Comparison of ENCODE assay signal across 20 cellular contexts in genomic region chr22:38335077-38335476, GRCh38. TPM values are rescaled to one million over a fixed set of nuclear protein-coding genes. Genes with fewer than 3 reads are reported as not detected.
DNase-seq lines count a peak whose midpoint lies in the region; ATAC-seq, FAIRE-seq and TF ChIP-seq lines count a peak whose summit lies in the region.
"Had no signal": no experiment of that assay in that cellular context is flagged by ENCODE, and none has a peak within 500 bp of the region (broad histone marks: within the 10 kb centered on the region; RNA-seq: fewer than 3 reads in every experiment).

No MANE protein-coding gene starts in this region.

- H3K4me3 Mint-ChIP-seq in GM23338 = peak overlapping the region; percentile 66

- H3K4me2 ChIP-seq in A549 (no peak overlapping the region), GM23338 (peak overlapping the region; percentile 74)

- H3K36me3 ChIP-seq in GM23338 (ENCODE audit: insufficient read depth) (no peaks in the 10 kb centered on the region), adipocyte (ENCODE audit: control insufficient read depth, insufficient read depth, low read length, severe bottlenecking) (no peaks in the 10 kb centered on the region), iPS-15b (ENCODE audit: control insufficient read depth, insufficient read depth, low read length) (no peaks in the 10 kb centered on the region), brain microvascular endothelial cell (replicated peaks) (no peaks in the 10 kb centered on the region)
- H3K36me3 ChIP-seq: esophagus squamous epithelium, sigmoid colon, thoracic aorta had no signal

- FAIRE-seq in A549 (lab: Jason Lieb, UNC) = no peak
- FAIRE-seq in frontal cortex (lab: Jason Lieb, UNC) = no peak
- FAIRE-seq: GM19239 had no signal

- no peaks in the 10 kb centered on the region for H3K9me3 Mint-ChIP-seq in GM23338
- H3K9me3 Mint-ChIP-seq: IgD-negative memory B cell had no signal

- H3K9me3 ChIP-seq in A549 (no peaks in the 10 kb centered on the region), adipocyte (ENCODE audit: control insufficient read depth, low read length) (no peaks in the 10 kb centered on the region), iPS-15b (ENCODE audit: control insufficient read depth, insufficient read depth, low read length) (no peaks in the 10 kb centered on the region)
- H3K9me3 ChIP-seq: esophagus squamous epithelium, sigmoid colon, thoracic aorta had no signal

- peaks cover 21% of the 10 kb centered on the region for H3K4me1 Mint-ChIP-seq in GM23338

- H3K27ac Mint-ChIP-seq in GM23338 = no peak overlapping the region

- WGBS in A549 (ENCODE audit: missing lambda C conversion rate) = 65% methylated on average over 3 of the region's 3 CpGs

- in situ Hi-C loops in brain microvascular endothelial cell (cut with HindIII; ENCODE audit: low pct_ligation_motif_present, low sequenced_read_pairs) = loop anchor here (25.0 kb wide), 1 partner anchor 248 kb away; the partner anchor contains the start of gene SLC16A8

- H3K4me3 ChIP-seq in A549 (no peak overlapping the region), GM23338 (peak overlapping the region; percentile 76), adipocyte (ENCODE audit: low read length) (no peak overlapping the region), iPS-15b (ENCODE audit: low read depth, low read length) (peak overlapping the region; percentile 14), brain microvascular endothelial cell (ENCODE audit: low read depth, low read length) (no peak overlapping the region)
- H3K4me3 ChIP-seq: lung had no signal

- TF ChIP-seq CTCF in A549 (IDR thresholded peaks at IDR 0.05) (no peak), GM23338 (conservative IDR thresholded peaks at IDR 0.05; ENCODE audit: low read depth in 2 of 2) (no peak), brain microvascular endothelial cell (IDR thresholded peaks at IDR 0.05; ENCODE audit: low read depth, low read length, missing control alignments) (no peak)

- no peaks in the 10 kb centered on the region; the same call in 2 of the 3 replicates for H3K36me3 Mint-ChIP-seq in GM23338 (ENCODE audit: low read depth)

- peaks cover 22% of the 10 kb centered on the region for H3K27me3 Mint-ChIP-seq in GM23338 (ENCODE audit: insufficient read depth, low read depth, poor library complexity)

- POLR2A ChIA-PET in A549 (lab: Yijun Ruan, JAX) = no interaction called here

- TF ChIP-seq POLR2A in A549 (IDR thresholded peaks at IDR 0.05; ENCODE audit: low read length) = no peak

- H3K9me2 ChIP-seq in GM23338 (ENCODE audit: insufficient read depth) = no peaks in the 10 kb centered on the region

- peaks cover 9% of the 10 kb centered on the region; the same call in 1 of the 2 replicates for H3F3A ChIP-seq in GM23338 (replicated peaks; ENCODE audit: low read depth)

- no peak overlapping the region for H3K27ac ChIP-seq in A549
- H3K27ac ChIP-seq in GM23338 (ENCODE audit: low read depth) = no peak overlapping the region; the same call in 1 of the 2 replicates
- no peak overlapping the region for H3K27ac ChIP-seq in brain microvascular endothelial cell
- H3K27ac ChIP-seq: sigmoid colon, thoracic aorta had no signal

- CTCF ChIA-PET in A549 (lab: Yijun Ruan, JAX) = interaction anchor here (1.5 kb wide), 1 partner anchor 18 kb away, joined by 5 read pairs; no protein-coding TSS in a partner anchor

- ATAC-seq in A549 (no peak), GM23338 (no peak)

- H3K4me1 ChIP-seq in A549 (no peaks in the 10 kb centered on the region), GM23338 (ENCODE audit: insufficient read depth) (peaks cover 32% of the 10 kb centered on the region), adipocyte (ENCODE audit: control insufficient read depth, insufficient read depth, low read length) (peaks cover 13% of the 10 kb centered on the region), iPS-15b (ENCODE audit: control insufficient read depth, insufficient read depth, low read length) (peaks cover 12% of the 10 kb centered on the region)

- peaks cover 50% of the 10 kb centered on the region for H3K79me2 ChIP-seq in GM23338 (replicated peaks; ENCODE audit: insufficient read depth)

- H4K20me1 ChIP-seq in GM23338 (replicated peaks; ENCODE audit: insufficient read depth) = no peaks in the 10 kb centered on the region

- H2AFZ ChIP-seq in GM23338 = no peak overlapping the region

- TF ChIP-seq EP300 in A549 (IDR thresholded peaks at IDR 0.05) = no peak

- DNase-seq in A549 (ENCODE audit: low read depth in 1 of 2, low spot score in 1 of 2) (no peak), GM23338 (ENCODE audit: low spot score) (no peak), adipocyte (ENCODE audit: low read depth) (peak; percentile 51), frontal cortex (ENCODE audit: low spot score in 2 of 2) (no peak), germinal center (ENCODE audit: low spot score) (no peak), brain microvascular endothelial cell (no peak)
- DNase-seq in activated CD8-positive, alpha-beta memory T cell treated with anti-CD3 and anti-CD28 coated beads, Interleukin-2, amount 50 U/mL, for 48 hours = no peak
- DNase-seq: activated CD4-positive, alpha-beta T cell treated with anti-CD3 and anti-CD28 coated beads for 48 hours; aorta; cortex of kidney; esophagus squamous epithelium; SHP77; sigmoid colon; stimulated activated CD4-positive, alpha-beta T cell treated with anti-CD3 and anti-CD28 coated beads, Interleukin-2, amount 100 ng/mL, for 48 hours; stimulated activated CD8-positive, alpha-beta memory T cell treated with anti-CD3 and anti-CD28 coated beads, Interleukin-4, amount 100 ng/mL, for 48 hours had no signal

- TF ChIP-seq RAD21 in A549 (conservative IDR thresholded peaks at IDR 0.05 in 1 of 2, IDR thresholded peaks at IDR 0.05 in 1 of 2) = no peak

- H3K27me3 ChIP-seq in GM23338 (ENCODE audit: insufficient read depth) (no peaks in the 10 kb centered on the region), adipocyte (replicated peaks; ENCODE audit: control insufficient read depth, insufficient read depth, low read length) (no peaks in the 10 kb centered on the region), iPS-15b (ENCODE audit: control insufficient read depth, insufficient read depth, low read length) (no peaks in the 10 kb centered on the region), brain microvascular endothelial cell (replicated peaks) (no peaks in the 10 kb centered on the region)

- H3K9ac ChIP-seq in adipocyte (ENCODE audit: low read length) (no peak overlapping the region), iPS-15b (ENCODE audit: low read depth, low read length) (no peak overlapping the region)

TF ChIP-seq in A549, 52 proteins besides CTCF, POLR2A, EP300 and RAD21 (continues in another document):
- TF ChIP-seq BHLHE40 (IDR thresholded peaks at IDR 0.05; ENCODE audit: low read depth, low read length) (no peak), RNF2 (IDR thresholded peaks at IDR 0.05; ENCODE audit: borderline replicate concordance, low read depth) (no peak), PHF8 (IDR thresholded peaks at IDR 0.05; ENCODE audit: borderline replicate concordance, low read depth) (no peak), MAFK (IDR thresholded peaks at IDR 0.05; ENCODE audit: partially characterized antibody) (peak; percentile 33), E2F6 (IDR thresholded peaks at IDR 0.05; ENCODE audit: borderline replicate concordance, low read depth) (no peak), MAZ (IDR thresholded peaks at IDR 0.05; ENCODE audit: borderline replicate concordance, low read depth, low read length) (no peak), NFE2L2 (conservative IDR thresholded peaks at IDR 0.05; ENCODE audit: low read length) (no peak), RFX5 (IDR thresholded peaks at IDR 0.05) (no peak), HOXB5 (CRISPR knock-in tag; IDR thresholded peaks at IDR 0.05) (no peak), HOXB13 (CRISPR knock-in tag; IDR thresholded peaks at IDR 0.05; ENCODE audit: low read depth) (no peak), SMC3 (IDR thresholded peaks at IDR 0.05) (no peak)

TF ChIP-seq in GM23338, 12 proteins besides CTCF, POLR2A, EP300 and RAD21 (continues in another document):
- no peak for TF ChIP-seq ETS1 (IDR thresholded peaks at IDR 0.05)
- no peak for TF ChIP-seq POLR2AphosphoS5 (IDR thresholded peaks at IDR 0.05; ENCODE audit: low read depth)
- no peak for TF ChIP-seq STAT1 (IDR thresholded peaks at IDR 0.05; ENCODE audit: unreplicated experiment)
- TF ChIP-seq ZNF331 (CRISPR knock-in tag; IDR thresholded peaks at IDR 0.05; ENCODE audit: low read depth) = no peak
- TF ChIP-seq CREB1 (CRISPR knock-in tag; IDR thresholded peaks at IDR 0.05; ENCODE audit: low read depth) = no peak
- TF ChIP-seq NANOG (IDR thresholded peaks at IDR 0.05; ENCODE audit: borderline replicate concordance) = no peak
- no peak for TF ChIP-seq EZH2phosphoT487 (IDR thresholded peaks at IDR 0.05; ENCODE audit: unreplicated experiment)
- no peak for TF ChIP-seq ZNF114 (CRISPR knock-in tag; IDR thresholded peaks at IDR 0.05)
- no peak for TF ChIP-seq EZH2 (IDR thresholded peaks at IDR 0.05; ENCODE audit: low read depth, unreplicated experiment)

RNA-seq across cellular contexts. Expression of gene CSNK1E, which starts 17.8 kb away (rescaled TPM):
- polyA plus RNA-seq in A549 (2011; rRNA removed) (58.3 and 60.9 TPM in 2 replicates), A549 (2017; fragmentation: RNase III; extraction: RNeasy Plus Mini Kit Qiagen cat#74134 plus additional on column Dnase treatment) (57.1 to 63.3 TPM (median 59.3 TPM) in 3 replicates), GM23338 (2016; fragmentation: Nextera tagmentation; extraction: Ambion mirVana) (180 and 189 TPM in 2 replicates)
- polyA plus RNA-seq in A549 (2012; cell fraction: cytosol; rRNA removed) = 123 and 153 TPM in 2 replicates
- polyA plus RNA-seq in A549 (2012; cell fraction: nucleus; rRNA removed) = 172 and 199 TPM in 2 replicates
- polyA minus RNA-seq in A549 (2011; rRNA and poly(A)+ RNA removed) = 85.9 and 117 TPM in 2 replicates
- 233 and 259 TPM in 2 replicates for total RNA-seq in GM23338 (2014; rRNA removed; shearing (Covaris generic))
- total RNA-seq in frontal cortex = 197 TPM

Comparison
In these comparisons a context has a peak if more than half of its experiments do, and no peak if none do; other contexts are left out.
1. H3K4me3 ChIP-seq: peak in GM23338 (single experiment) and iPS-15b (single experiment); none in A549 (single experiment), adipocyte (single experiment) and brain microvascular endothelial cell (single experiment).